In genomic region chr13:100088648-100089601, GRCh38 we compare ENCODE assay signal across 1 cellular context.
TF ChIP-seq lines count a peak whose summit lies in the region.

Gene PCCA, plus strand, starts transcription at chr13:100089093. Its CDS starts 28 bp downstream, at chr13:100089121.

TF ChIP-seq in K562, 482 proteins besides CTCF, POLR2A, EP300 and RAD21 (continued from another document and continues in another):
- no peak for TF ChIP-seq ZBTB12 (CRISPR knock-in tag; IDR thresholded peaks at IDR 0.05)
- TF ChIP-seq ZNF655 (CRISPR knock-in tag; IDR thresholded peaks at IDR 0.05), result no peak
- no peak for TF ChIP-seq ZKSCAN8 (CRISPR knock-in tag; IDR thresholded peaks at IDR 0.05)
- no peak for TF ChIP-seq PCBP1 (IDR thresholded peaks at IDR 0.05; ENCODE audit: low read depth, low read length, poor library complexity, severe bottlenecking)
- TF ChIP-seq ZNF407 (IDR thresholded peaks at IDR 0.05; ENCODE audit: low read depth), result no peak
- no peak for TF ChIP-seq ZNF695 (CRISPR knock-in tag; IDR thresholded peaks at IDR 0.05)
- TF ChIP-seq CREBBP (IDR thresholded peaks at IDR 0.05; ENCODE audit: low read depth, low read length), result no peak
- no peak for TF ChIP-seq PHTF2 (CRISPR knock-in tag; IDR thresholded peaks at IDR 0.05)
- peak; percentile 58 for TF ChIP-seq L3MBTL2 (IDR thresholded peaks at IDR 0.05)
- no peak for TF ChIP-seq ZNF785 (CRISPR knock-in tag; IDR thresholded peaks at IDR 0.05)
- no peak for TF ChIP-seq ZNF316 (IDR thresholded peaks at IDR 0.05)
- TF ChIP-seq ZNF280B (CRISPR knock-in tag; IDR thresholded peaks at IDR 0.05), result no peak
- no peak for TF ChIP-seq LEF1 (IDR thresholded peaks at IDR 0.05)
- no peak for TF ChIP-seq SRSF9 (IDR thresholded peaks at IDR 0.05; ENCODE audit: borderline replicate concordance, low read depth, low read length)
- no peak; the same call in 1 of the 2 replicates for TF ChIP-seq GABPB1 (CRISPR knock-in tag; IDR thresholded peaks at IDR 0.05)
- TF ChIP-seq HDAC8 (tag; IDR thresholded peaks at IDR 0.05), result no peak
- TF ChIP-seq TOE1 (IDR thresholded peaks at IDR 0.05; ENCODE audit: borderline replicate concordance), result peak; percentile 86
- TF ChIP-seq TOE1 (CRISPR knock-in tag; IDR thresholded peaks at IDR 0.05; ENCODE audit: borderline replicate concordance, low read depth), result no peak
- TF ChIP-seq ZNF384 (IDR thresholded peaks at IDR 0.05; ENCODE audit: low read depth, low read length), result no peak
- no peak for TF ChIP-seq RFX1 (IDR thresholded peaks at IDR 0.05)
- no peak for TF ChIP-seq ZNF311 (CRISPR knock-in tag; IDR thresholded peaks at IDR 0.05)
- peak; percentile 51; the same call in 1 of the 2 replicates for TF ChIP-seq MGA (IDR thresholded peaks at IDR 0.05)
- no peak for TF ChIP-seq ZNF561 (CRISPR knock-in tag; conservative IDR thresholded peaks at IDR 0.05)
- TF ChIP-seq HSF4 (CRISPR knock-in tag; IDR thresholded peaks at IDR 0.05; ENCODE audit: borderline replicate concordance), result no peak
- no peak for TF ChIP-seq ELF2 (CRISPR knock-in tag; IDR thresholded peaks at IDR 0.05)
- no peak for TF ChIP-seq KLF1 (tag; IDR thresholded peaks at IDR 0.05)
- peak; percentile 83; the same call in 1 of the 2 replicates for TF ChIP-seq PHF8 (IDR thresholded peaks at IDR 0.05; ENCODE audit: borderline replicate concordance, low read length)
- TF ChIP-seq ATF7 (IDR thresholded peaks at IDR 0.05), result peak; percentile 48; the same call in 1 of the 2 replicates
- TF ChIP-seq NCOR1 (IDR thresholded peaks at IDR 0.05), result no peak
- TF ChIP-seq TAF7 (tag; IDR thresholded peaks at IDR 0.05), result no peak
- no peak for TF ChIP-seq PREB (CRISPR knock-in tag; IDR thresholded peaks at IDR 0.05)
- TF ChIP-seq MTF1 (CRISPR knock-in tag; IDR thresholded peaks at IDR 0.05; ENCODE audit: borderline replicate concordance), result no peak
- TF ChIP-seq SMC3 (conservative IDR thresholded peaks at IDR 0.05; ENCODE audit: insufficient read depth, low read depth, low read length), result no peak
- TF ChIP-seq BCOR (IDR thresholded peaks at IDR 0.05), result no peak
- TF ChIP-seq FOXA3 (CRISPR knock-in tag; conservative IDR thresholded peaks at IDR 0.05 in 1 of 2, IDR thresholded peaks at IDR 0.05 in 1 of 2), result no peak
- TF ChIP-seq ZNF143 (CRISPR knock-in tag; IDR thresholded peaks at IDR 0.05), result no peak
